In the genomic region with DNA sequence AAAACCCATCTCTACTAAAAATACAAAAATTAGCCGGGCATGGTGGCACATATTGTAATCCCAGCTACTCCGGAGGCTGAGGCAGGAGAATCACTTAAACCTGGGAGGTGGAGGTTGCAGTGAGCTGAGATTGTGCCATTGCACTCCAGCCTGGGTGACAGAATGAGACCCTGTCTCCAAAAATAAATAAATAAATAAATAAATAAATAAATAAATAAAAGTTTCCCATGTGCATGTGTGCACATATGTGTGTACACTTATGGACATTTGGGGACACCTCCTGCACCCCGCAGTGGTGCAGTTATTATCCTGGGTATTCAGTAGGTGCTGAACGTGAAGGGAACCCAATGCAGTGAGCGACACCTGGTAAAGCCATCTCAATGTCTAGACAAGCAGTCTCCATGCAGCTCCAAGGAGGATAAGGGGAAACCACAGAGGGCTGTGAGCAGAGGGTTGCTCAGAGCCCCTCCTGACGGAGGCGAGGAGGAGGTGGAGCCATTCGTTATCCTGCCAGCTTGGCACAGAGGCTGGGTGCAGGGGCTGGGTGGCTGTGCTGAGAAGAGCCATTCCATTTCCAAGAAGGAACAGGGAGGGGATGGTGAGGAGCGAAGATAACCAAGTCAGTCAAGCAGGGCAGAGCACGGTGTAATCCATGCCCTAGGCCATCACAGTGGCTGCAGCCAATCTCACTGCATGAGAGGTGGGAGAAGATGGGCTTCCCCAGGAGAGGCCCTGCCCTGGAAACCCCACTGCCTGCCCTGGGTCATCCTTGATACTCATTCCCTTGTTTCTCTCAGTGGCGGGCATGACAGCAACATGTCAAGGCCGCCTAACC, we compare ENCODE assay signal across 1 cellular context.
TF ChIP-seq lines count a peak whose summit lies in the region.

No MANE protein-coding gene starts in this region.

TF ChIP-seq in H1, 55 proteins besides CTCF, POLR2A, EP300 and RAD21:
- TF ChIP-seq ZNF274 (IDR thresholded peaks at IDR 0.05; ENCODE audit: borderline replicate concordance, extremely low read depth, low read length) (no peak), RFX5 (IDR thresholded peaks at IDR 0.05; ENCODE audit: borderline replicate concordance, low read depth, low read length) (no peak), RXRA (IDR thresholded peaks at IDR 0.05; ENCODE audit: insufficient read depth, low read depth, low read length) (no peak), TCF12 (IDR thresholded peaks at IDR 0.05; ENCODE audit: low read depth, low read length) (no peak), HDAC6 (IDR thresholded peaks at IDR 0.05; ENCODE audit: low read depth, low read length) (no peak)
